In the genomic region with DNA sequence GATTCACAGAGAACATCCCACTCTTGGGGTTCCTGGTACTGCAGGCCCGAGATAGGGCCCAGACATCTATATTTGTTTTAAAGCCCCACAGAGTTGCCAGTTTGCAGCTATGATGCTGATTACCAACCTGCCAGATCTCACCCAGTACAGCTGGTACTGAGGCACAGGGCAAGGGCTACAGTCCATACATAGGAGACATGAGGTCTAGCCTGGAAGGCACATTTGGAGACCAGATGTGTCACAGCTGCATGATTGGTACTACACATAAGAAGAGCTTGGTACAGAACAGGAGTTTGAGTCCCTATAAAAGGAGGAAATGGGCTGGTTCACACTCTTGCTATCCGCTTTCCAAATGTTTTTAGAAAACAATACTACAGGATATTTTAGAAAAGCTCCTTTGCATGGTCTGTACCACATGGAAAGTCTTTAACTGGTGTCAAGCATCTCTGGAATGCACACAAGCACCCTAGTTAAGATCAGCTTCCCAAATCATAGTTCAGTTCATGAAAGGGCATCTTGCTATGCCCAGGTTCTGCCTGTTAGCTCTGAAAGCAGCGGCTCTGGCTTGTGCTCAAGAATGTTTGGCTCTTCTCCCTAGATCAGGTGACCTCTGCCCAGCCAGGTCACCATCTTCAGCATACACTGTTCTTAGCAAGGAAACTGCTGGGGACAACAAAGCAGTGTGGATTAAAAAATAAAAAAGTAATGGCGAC, we compare ENCODE assay signal across 18 cellular contexts. TPM values are rescaled to one million over a fixed set of nuclear protein-coding genes. Genes with fewer than 3 reads are reported as not detected.
DNase-seq lines count a peak whose midpoint lies in the region; ATAC-seq and TF ChIP-seq lines count a peak whose summit lies in the region.
"Had no signal": no experiment of that assay in that cellular context is flagged by ENCODE, and none has a peak within 500 bp of the region (broad histone marks: within the 10 kb centered on the region; RNA-seq: fewer than 3 reads in every experiment).

No MANE protein-coding gene starts in this region.

- no peak overlapping the region for H3K27ac Mint-ChIP-seq in activated CD4-positive, alpha-beta T cell treated with anti-CD3 and anti-CD28 coated beads for 36 hours
- H3K27ac Mint-ChIP-seq: B cell had no signal

- intact Hi-C loops in Right ventricle myocardium superior (cut with DNase I) = no loop called here
- intact Hi-C loops in activated CD4-positive, alpha-beta T cell treated with anti-CD3 and anti-CD28 coated beads for 36 hours (cut with DNase I, micrococcal nuclease) = no loop called here

- H3K9me3 Mint-ChIP-seq in activated CD4-positive, alpha-beta T cell treated with anti-CD3 and anti-CD28 coated beads for 36 hours (ENCODE audit: low read depth) = no peaks in the 10 kb centered on the region
- H3K9me3 Mint-ChIP-seq: T-cell had no signal

- CTCF ChIA-PET in activated CD4-positive, alpha-beta T cell treated with anti-CD3 and anti-CD28 coated beads for 36 hours (lab: Charles Lee) = interaction anchor here (0.6 kb wide), 3 partner anchors 9 to 796 kb away, joined by 3 to 4 read pairs (median 3); no protein-coding TSS in a partner anchor

- peak overlapping the region; percentile 87 for H3K27ac ChIP-seq in parathyroid adenoma

- no peak overlapping the region for H3K4me3 ChIP-seq in parathyroid adenoma (ENCODE audit: low read depth, low read length)

- H3K4me3 Mint-ChIP-seq in activated CD4-positive, alpha-beta T cell treated with anti-CD3 and anti-CD28 coated beads for 36 hours = no peak overlapping the region
- H3K4me3 Mint-ChIP-seq: B cell, T-cell had no signal

- DNase-seq in AG08395 (ENCODE audit: low spot score) (peak; percentile 43), NCI-H226 (peak; percentile 33), Right ventricle myocardium superior (peak; percentile 60), NCI-H128 (lab: John Stamatoyannopoulos, UW; ENCODE audit: unreplicated experiment) (no peak), NCI-H2081 (lab: John Stamatoyannopoulos, UW) (no peak)
- DNase-seq in activated CD4-positive, alpha-beta T cell treated with anti-CD3 and anti-CD28 coated beads for 36 hours = no peak
- DNase-seq: activated CD4-positive, alpha-beta T cell treated with anti-CD3 and anti-CD28 coated beads, Interleukin-2, amount 50 U/mL, for 1 hour; activated naive CD4-positive, alpha-beta T cell; MM.1S; NCI-H2227 treated with DMSO at 0.1 percent for 48 hours; OCI-M1; stimulated activated CD4-positive, alpha-beta T cell treated with anti-CD3 and anti-CD28 coated beads, Interleukin-1b, Interleukin-23, amount 100 ng/mL, for 48 hours; T-cell had no signal

- peaks cover 26% of the 10 kb centered on the region for H3K4me1 ChIP-seq in parathyroid adenoma

- peak overlapping the region; percentile 25 for H3K4me2 ChIP-seq in parathyroid adenoma (ENCODE audit: low read length)

- H3K9me3 ChIP-seq in parathyroid adenoma (ENCODE audit: control insufficient read depth, low read length) = no peaks in the 10 kb centered on the region

- H3K27me3 Mint-ChIP-seq in activated CD4-positive, alpha-beta T cell treated with anti-CD3 and anti-CD28 coated beads for 36 hours = no peaks in the 10 kb centered on the region
- H3K27me3 Mint-ChIP-seq: B cell, T-cell had no signal

- no peaks in the 10 kb centered on the region for H3K27me3 ChIP-seq in parathyroid adenoma (ENCODE audit: control insufficient read depth, insufficient read depth, low read length)

- peaks cover 46% of the 10 kb centered on the region for H3K36me3 Mint-ChIP-seq in activated CD4-positive, alpha-beta T cell treated with anti-CD3 and anti-CD28 coated beads for 36 hours (ENCODE audit: low read depth)

- no peak overlapping the region for H2AFZ ChIP-seq in parathyroid adenoma

- POLR2A ChIA-PET in activated CD4-positive, alpha-beta T cell treated with anti-CD3 and anti-CD28 coated beads for 36 hours (lab: Charles Lee) = no interaction called here

- ATAC-seq in Right ventricle myocardium superior (ENCODE audit: poor library complexity) = peak; percentile 89
- no peak for ATAC-seq in HG03108 (IDR thresholded peaks at IDR 0.05; ENCODE audit: unreplicated experiment)
- no peak for ATAC-seq in activated CD4-positive, alpha-beta T cell treated with anti-CD3 and anti-CD28 coated beads for 36 hours
- ATAC-seq: T-cell had no signal

- no peaks in the 10 kb centered on the region for H3K36me3 ChIP-seq in parathyroid adenoma (ENCODE audit: control insufficient read depth, insufficient read depth, low read length)

- H3K4me1 Mint-ChIP-seq in activated CD4-positive, alpha-beta T cell treated with anti-CD3 and anti-CD28 coated beads for 36 hours = peaks cover 2% of the 10 kb centered on the region
- H3K4me1 Mint-ChIP-seq: B cell had no signal

- peaks cover 8% of the 10 kb centered on the region for H3K79me2 ChIP-seq in parathyroid adenoma

- H3K9ac ChIP-seq in parathyroid adenoma = no peak overlapping the region

- no peak for TF ChIP-seq CTCF in parathyroid adenoma (IDR thresholded peaks at IDR 0.05)

RNA-seq across cellular contexts. Expression of gene MTMR14, which starts 20.6 kb away (rescaled TPM):
- 40.6 TPM for total RNA-seq in Right ventricle myocardium superior
- total RNA-seq in activated CD4-positive, alpha-beta T cell treated with anti-CD3 and anti-CD28 coated beads for 36 hours = 10 to 100 TPM; 26.6 to 34.4 TPM

RNA-seq across cellular contexts. Expression of gene CPNE9, which starts 33.8 kb away (rescaled TPM):
- not detected for total RNA-seq in Right ventricle myocardium superior
- under 1 TPM; 0.14 to 0.30 TPM for total RNA-seq in activated CD4-positive, alpha-beta T cell treated with anti-CD3 and anti-CD28 coated beads for 36 hours
- total RNA-seq: Daoy, kidney epithelial cell had no signal

Comparison
In these comparisons a context has a peak if more than half of its experiments do, and no peak if none do; other contexts are left out.
1. DNase-seq: peak in AG08395 (single experiment), NCI-H226 (single experiment) and Right ventricle myocardium superior (single experiment); none in NCI-H128 (single experiment), activated CD4-positive, alpha-beta T cell treated with anti-CD3 and anti-CD28 coated beads for 36 hours (single experiment) and NCI-H2081 (0 of 2).